1 cellular context compared by ENCODE assay signal in the genomic region with DNA sequence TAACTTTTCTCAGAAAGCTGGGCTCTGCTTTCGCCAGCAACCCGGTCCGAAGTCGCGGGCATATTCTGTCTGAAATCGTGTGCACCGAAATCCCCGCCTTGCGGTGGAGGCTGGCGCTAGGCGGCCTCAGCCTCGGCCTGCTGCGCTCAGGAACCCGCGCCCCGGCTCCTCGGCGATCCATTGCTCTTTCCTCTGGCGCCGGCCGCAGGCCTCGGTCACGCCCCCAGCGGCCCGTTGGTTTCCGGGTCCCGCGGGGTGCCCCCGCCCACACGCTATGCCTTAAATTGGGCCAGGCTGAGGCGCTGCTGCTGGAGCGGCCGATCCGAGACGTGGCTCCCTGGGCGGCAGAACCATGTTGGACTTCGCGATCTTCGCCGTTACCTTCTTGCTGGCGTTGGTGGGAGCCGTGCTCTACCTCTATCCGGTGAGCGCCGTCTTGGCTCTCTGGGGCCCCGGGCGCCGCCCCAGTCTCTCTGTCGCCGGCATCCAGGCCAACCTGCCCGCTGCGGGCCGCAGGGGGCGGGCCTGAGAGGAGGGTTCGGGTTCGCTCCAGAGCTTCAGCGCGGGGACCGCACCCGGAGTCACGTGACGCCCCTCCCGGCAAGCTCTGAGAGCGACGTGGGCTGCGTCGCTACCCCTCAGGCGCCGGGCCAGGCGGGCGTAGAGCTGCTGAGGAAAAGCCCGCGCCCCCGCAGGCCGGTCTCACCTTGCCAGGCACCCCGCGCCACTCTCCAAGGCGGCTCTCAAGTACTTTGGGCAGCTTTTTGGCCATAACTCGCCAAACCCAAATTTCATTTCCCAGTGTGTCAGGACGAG.
A peak's percentile ranks its signal among the peaks of the same experiment; 100 is the strongest.
TF ChIP-seq lines count a peak whose summit lies in the region.

A gene with protein sequence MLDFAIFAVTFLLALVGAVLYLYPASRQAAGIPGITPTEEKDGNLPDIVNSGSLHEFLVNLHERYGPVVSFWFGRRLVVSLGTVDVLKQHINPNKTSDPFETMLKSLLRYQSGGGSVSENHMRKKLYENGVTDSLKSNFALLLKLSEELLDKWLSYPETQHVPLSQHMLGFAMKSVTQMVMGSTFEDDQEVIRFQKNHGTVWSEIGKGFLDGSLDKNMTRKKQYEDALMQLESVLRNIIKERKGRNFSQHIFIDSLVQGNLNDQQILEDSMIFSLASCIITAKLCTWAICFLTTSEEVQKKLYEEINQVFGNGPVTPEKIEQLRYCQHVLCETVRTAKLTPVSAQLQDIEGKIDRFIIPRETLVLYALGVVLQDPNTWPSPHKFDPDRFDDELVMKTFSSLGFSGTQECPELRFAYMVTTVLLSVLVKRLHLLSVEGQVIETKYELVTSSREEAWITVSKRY (plus strand): TSS at position 308 of the 816 bp plus-strand sequence. CDS start 45 bp downstream, at position 353.

TF ChIP-seq in K562, 482 proteins besides CTCF, POLR2A, EP300 and RAD21 (continued from another document and continues in another):
- TF ChIP-seq RFX5 (IDR thresholded peaks at IDR 0.05; ENCODE audit: low read depth, low read length) (no peak), GMEB1 (CRISPR knock-in tag; IDR thresholded peaks at IDR 0.05) (peak; percentile 78), ZBTB2 (IDR thresholded peaks at IDR 0.05) (no peak), ZNF778 (CRISPR knock-in tag; IDR thresholded peaks at IDR 0.05) (no peak), NR2F6 (CRISPR knock-in tag; IDR thresholded peaks at IDR 0.05) (no peak), FOXA3 (CRISPR knock-in tag; conservative IDR thresholded peaks at IDR 0.05 in 1 of 2, IDR thresholded peaks at IDR 0.05 in 1 of 2) (no peak), NEUROD1 (IDR thresholded peaks at IDR 0.05; ENCODE audit: borderline replicate concordance, low read depth, low read length, partially characterized antibody) (peak; percentile 89), HNRNPLL (IDR thresholded peaks at IDR 0.05; ENCODE audit: low read depth, low read length, poor library complexity, severe bottlenecking) (peak; percentile 47), ZNF146 (CRISPR knock-in tag; IDR thresholded peaks at IDR 0.05; ENCODE audit: unreplicated experiment) (no peak), XRCC5 (IDR thresholded peaks at IDR 0.05; ENCODE audit: low read depth, low read length) (peak; percentile 93), TBP (optimal IDR thresholded peaks at IDR 0.05; ENCODE audit: low read depth, low read length) (peak; percentile 93), ZNF316 (IDR thresholded peaks at IDR 0.05) (no peak), ZNF282 (CRISPR knock-in tag; IDR thresholded peaks at IDR 0.05) (no peak), PCBP1 (IDR thresholded peaks at IDR 0.05; ENCODE audit: low read depth, low read length, poor library complexity, severe bottlenecking) (peak; percentile 55), MTA1 (IDR thresholded peaks at IDR 0.05; ENCODE audit: borderline replicate concordance) (no peak), ZNF134 (CRISPR knock-in tag; conservative IDR thresholded peaks at IDR 0.05) (no peak), NR2C1 (IDR thresholded peaks at IDR 0.05) (no peak), NR2C1 (tag; IDR thresholded peaks at IDR 0.05) (peak; percentile 26; the same call in 1 of the 2 replicates), SRF (CRISPR knock-in tag; IDR thresholded peaks at IDR 0.05) (peak in 1 of 2 experiments; percentile 83; a peak in 2 of 4 replicates), KLF10 (CRISPR knock-in tag; IDR thresholded peaks at IDR 0.05) (no peak), NCOA2 (IDR thresholded peaks at IDR 0.05; ENCODE audit: partially characterized antibody in 2 of 2) (no peak), HMGN3 (IDR thresholded peaks at IDR 0.05; ENCODE audit: borderline replicate concordance, extremely low read depth, insufficient read length, low read depth, low read length) (peak; percentile 89), POLR2G (IDR thresholded peaks at IDR 0.05; ENCODE audit: low read depth, low read length) (peak; percentile 98), RUNX1 (IDR thresholded peaks at IDR 0.05; ENCODE audit: low read depth) (no peak), ZNF174 (CRISPR knock-in tag; IDR thresholded peaks at IDR 0.05) (no peak), GATAD2B (IDR thresholded peaks at IDR 0.05; ENCODE audit: borderline replicate concordance) (peak; percentile 36; the same call in 1 of the 2 replicates), THAP12 (CRISPR knock-in tag; IDR thresholded peaks at IDR 0.05) (no peak), PURB (CRISPR knock-in tag; IDR thresholded peaks at IDR 0.05; ENCODE audit: low read depth) (no peak), ZNF766 (CRISPR knock-in tag; conservative IDR thresholded peaks at IDR 0.05) (no peak), HDAC3 (IDR thresholded peaks at IDR 0.05; ENCODE audit: borderline replicate concordance, partially characterized antibody) (no peak), NFRKB (IDR thresholded peaks at IDR 0.05; ENCODE audit: low read depth) (no peak; the same call in 1 of the 2 replicates), ZFX (CRISPR knock-in tag; IDR thresholded peaks at IDR 0.05) (peak; percentile 99), KLF6 (CRISPR knock-in tag; IDR thresholded peaks at IDR 0.05; ENCODE audit: borderline replicate concordance) (peak; percentile 66; the same call in 1 of the 2 replicates), SMAD4 (CRISPR knock-in tag; conservative IDR thresholded peaks at IDR 0.05) (peak; percentile 65)
- TF ChIP-seq, protein P1, sequence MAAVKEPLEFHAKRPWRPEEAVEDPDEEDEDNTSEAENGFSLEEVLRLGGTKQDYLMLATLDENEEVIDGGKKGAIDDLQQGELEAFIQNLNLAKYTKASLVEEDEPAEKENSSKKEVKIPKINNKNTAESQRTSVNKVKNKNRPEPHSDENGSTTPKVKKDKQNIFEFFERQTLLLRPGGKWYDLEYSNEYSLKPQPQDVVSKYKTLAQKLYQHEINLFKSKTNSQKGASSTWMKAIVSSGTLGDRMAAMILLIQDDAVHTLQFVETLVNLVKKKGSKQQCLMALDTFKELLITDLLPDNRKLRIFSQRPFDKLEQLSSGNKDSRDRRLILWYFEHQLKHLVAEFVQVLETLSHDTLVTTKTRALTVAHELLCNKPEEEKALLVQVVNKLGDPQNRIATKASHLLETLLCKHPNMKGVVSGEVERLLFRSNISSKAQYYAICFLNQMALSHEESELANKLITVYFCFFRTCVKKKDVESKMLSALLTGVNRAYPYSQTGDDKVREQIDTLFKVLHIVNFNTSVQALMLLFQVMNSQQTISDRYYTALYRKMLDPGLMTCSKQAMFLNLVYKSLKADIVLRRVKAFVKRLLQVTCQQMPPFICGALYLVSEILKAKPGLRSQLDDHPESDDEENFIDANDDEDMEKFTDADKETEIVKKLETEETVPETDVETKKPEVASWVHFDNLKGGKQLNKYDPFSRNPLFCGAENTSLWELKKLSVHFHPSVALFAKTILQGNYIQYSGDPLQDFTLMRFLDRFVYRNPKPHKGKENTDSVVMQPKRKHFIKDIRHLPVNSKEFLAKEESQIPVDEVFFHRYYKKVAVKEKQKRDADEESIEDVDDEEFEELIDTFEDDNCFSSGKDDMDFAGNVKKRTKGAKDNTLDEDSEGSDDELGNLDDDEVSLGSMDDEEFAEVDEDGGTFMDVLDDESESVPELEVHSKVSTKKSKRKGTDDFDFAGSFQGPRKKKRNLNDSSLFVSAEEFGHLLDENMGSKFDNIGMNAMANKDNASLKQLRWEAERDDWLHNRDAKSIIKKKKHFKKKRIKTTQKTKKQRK (IDR thresholded peaks at IDR 0.05; ENCODE audit: borderline replicate concordance, low read depth, low read length): no peak
- TF ChIP-seq, protein P2, sequence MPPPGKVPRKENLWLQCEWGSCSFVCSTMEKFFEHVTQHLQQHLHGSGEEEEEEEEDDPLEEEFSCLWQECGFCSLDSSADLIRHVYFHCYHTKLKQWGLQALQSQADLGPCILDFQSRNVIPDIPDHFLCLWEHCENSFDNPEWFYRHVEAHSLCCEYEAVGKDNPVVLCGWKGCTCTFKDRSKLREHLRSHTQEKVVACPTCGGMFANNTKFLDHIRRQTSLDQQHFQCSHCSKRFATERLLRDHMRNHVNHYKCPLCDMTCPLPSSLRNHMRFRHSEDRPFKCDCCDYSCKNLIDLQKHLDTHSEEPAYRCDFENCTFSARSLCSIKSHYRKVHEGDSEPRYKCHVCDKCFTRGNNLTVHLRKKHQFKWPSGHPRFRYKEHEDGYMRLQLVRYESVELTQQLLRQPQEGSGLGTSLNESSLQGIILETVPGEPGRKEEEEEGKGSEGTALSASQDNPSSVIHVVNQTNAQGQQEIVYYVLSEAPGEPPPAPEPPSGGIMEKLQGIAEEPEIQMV (tag; conservative IDR thresholded peaks at IDR 0.05; ENCODE audit: low read depth): no peak
- TF ChIP-seq, protein P3, sequence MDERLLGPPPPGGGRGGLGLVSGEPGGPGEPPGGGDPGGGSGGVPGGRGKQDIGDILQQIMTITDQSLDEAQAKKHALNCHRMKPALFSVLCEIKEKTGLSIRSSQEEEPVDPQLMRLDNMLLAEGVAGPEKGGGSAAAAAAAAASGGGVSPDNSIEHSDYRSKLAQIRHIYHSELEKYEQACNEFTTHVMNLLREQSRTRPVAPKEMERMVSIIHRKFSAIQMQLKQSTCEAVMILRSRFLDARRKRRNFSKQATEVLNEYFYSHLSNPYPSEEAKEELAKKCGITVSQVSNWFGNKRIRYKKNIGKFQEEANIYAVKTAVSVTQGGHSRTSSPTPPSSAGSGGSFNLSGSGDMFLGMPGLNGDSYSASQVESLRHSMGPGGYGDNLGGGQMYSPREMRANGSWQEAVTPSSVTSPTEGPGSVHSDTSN (CRISPR knock-in tag; IDR thresholded peaks at IDR 0.05; ENCODE audit: low read depth): no peak
- TF ChIP-seq, protein P3 (tag; conservative IDR thresholded peaks at IDR 0.05; ENCODE audit: low read depth): no peak
- TF ChIP-seq, protein P4, sequence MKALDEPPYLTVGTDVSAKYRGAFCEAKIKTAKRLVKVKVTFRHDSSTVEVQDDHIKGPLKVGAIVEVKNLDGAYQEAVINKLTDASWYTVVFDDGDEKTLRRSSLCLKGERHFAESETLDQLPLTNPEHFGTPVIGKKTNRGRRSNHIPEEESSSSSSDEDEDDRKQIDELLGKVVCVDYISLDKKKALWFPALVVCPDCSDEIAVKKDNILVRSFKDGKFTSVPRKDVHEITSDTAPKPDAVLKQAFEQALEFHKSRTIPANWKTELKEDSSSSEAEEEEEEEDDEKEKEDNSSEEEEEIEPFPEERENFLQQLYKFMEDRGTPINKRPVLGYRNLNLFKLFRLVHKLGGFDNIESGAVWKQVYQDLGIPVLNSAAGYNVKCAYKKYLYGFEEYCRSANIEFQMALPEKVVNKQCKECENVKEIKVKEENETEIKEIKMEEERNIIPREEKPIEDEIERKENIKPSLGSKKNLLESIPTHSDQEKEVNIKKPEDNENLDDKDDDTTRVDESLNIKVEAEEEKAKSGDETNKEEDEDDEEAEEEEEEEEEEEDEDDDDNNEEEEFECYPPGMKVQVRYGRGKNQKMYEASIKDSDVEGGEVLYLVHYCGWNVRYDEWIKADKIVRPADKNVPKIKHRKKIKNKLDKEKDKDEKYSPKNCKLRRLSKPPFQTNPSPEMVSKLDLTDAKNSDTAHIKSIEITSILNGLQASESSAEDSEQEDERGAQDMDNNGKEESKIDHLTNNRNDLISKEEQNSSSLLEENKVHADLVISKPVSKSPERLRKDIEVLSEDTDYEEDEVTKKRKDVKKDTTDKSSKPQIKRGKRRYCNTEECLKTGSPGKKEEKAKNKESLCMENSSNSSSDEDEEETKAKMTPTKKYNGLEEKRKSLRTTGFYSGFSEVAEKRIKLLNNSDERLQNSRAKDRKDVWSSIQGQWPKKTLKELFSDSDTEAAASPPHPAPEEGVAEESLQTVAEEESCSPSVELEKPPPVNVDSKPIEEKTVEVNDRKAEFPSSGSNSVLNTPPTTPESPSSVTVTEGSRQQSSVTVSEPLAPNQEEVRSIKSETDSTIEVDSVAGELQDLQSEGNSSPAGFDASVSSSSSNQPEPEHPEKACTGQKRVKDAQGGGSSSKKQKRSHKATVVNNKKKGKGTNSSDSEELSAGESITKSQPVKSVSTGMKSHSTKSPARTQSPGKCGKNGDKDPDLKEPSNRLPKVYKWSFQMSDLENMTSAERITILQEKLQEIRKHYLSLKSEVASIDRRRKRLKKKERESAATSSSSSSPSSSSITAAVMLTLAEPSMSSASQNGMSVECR (CRISPR knock-in tag; IDR thresholded peaks at IDR 0.05): peak; percentile 46; the same call in 1 of the 2 replicates
